In the genomic region with DNA sequence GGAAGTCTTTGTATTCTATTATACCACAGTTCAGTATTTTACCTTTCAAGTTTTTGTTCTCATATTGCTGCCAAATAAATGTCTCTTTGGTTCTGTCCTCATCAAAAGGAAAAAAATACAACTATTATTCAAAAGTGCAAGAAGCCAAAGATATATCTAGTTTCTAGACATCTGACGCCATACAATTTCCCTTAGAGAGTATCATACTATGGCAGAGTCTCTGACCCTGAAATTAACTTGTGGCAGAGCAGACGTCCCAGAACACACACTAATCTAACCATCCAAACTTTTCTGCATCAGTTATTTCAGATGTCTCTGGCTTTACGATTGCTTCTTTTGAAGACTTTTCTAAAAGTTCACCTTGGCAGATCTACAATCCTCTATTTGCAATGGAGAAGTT, we compare ENCODE assay signal across 6 cellular contexts. TPM values are rescaled to one million over a fixed set of nuclear protein-coding genes. Genes with fewer than 3 reads are reported as not detected.
"Had no signal": no experiment of that assay in that cellular context is flagged by ENCODE, and none has a peak within 500 bp of the region (broad histone marks: within the 10 kb centered on the region; RNA-seq: fewer than 3 reads in every experiment).

No MANE protein-coding gene starts in this region.

- H3K4me1 Mint-ChIP-seq: GM23338, H9 had no signal

- H3K9me3 Mint-ChIP-seq: GM23338, H9 had no signal

- DNase-seq: H9, HCEC 1CT, IMR-90 had no signal

- H3K4me3 Mint-ChIP-seq: GM23338, H9 had no signal

- H3K4me3 ChIP-seq: GM23338 had no signal

- H3K27ac Mint-ChIP-seq: GM23338, H9 had no signal

- ATAC-seq: GM23338 had no signal

RNA-seq across cellular contexts. Expression of gene OR51T1, which starts 2.6 kb away (rescaled TPM):
- total RNA-seq: GM23338, H1, H9, HT-29, IMR-90 had no signal
- polyA plus RNA-seq: GM23338, H1, IMR-90 had no signal

RNA-seq across cellular contexts. Expression of gene OR51A7, which starts 19.2 kb away (rescaled TPM):
- total RNA-seq: GM23338, H1, H9, HT-29, IMR-90 had no signal
- polyA plus RNA-seq: GM23338, H1, IMR-90 had no signal

RNA-seq across cellular contexts. Expression of gene OR51G2, which starts 34.8 kb away (rescaled TPM):
- total RNA-seq: GM23338, H1, H9, IMR-90 had no signal
- polyA plus RNA-seq: GM23338, H1, IMR-90 had no signal

RNA-seq across cellular contexts. Expression of gene OR51S1, which starts 35.3 kb away (rescaled TPM):
- total RNA-seq: GM23338, H1, H9, HT-29, IMR-90 had no signal
- polyA plus RNA-seq: GM23338, H1, IMR-90 had no signal

RNA-seq across cellular contexts. Expression of gene OR51G1, which starts 39.8 kb away (rescaled TPM):
- total RNA-seq: GM23338, H1, H9, HT-29, IMR-90 had no signal
- polyA plus RNA-seq: GM23338, H1, IMR-90 had no signal
